Comparison of ENCODE assay signal across 13 cellular contexts in the genomic region with DNA sequence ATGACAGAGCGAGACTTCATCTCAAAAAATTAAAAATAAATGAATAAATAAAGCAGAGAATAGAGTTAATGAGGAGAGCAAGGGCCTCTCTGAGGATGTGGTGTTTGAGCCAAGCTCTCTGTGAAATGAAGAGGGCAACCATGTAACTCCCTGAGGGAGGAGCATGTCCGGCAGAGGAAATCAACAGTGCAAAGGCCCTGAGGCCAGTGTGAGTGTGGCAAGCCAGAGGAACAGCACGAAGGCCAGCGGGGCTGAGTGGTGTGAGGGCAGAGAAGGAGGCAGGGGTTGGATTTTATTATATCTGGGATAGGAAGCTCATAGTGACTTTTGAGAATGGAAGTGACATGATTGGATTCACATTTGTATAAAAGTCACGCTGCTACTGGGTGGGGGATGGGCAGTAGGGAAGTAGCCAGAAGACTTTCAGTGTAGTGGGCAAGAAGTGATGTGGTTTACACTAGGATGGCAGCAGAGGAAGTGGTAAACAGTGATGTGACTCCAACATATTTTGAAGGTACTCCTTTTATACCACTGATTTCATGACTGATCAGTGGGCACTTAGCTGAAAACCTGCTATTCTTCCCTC. TPM values are rescaled to one million over a fixed set of nuclear protein-coding genes. Genes with fewer than 3 reads are reported as not detected.
DNase-seq lines count a peak whose midpoint lies in the region; ATAC-seq and TF ChIP-seq lines count a peak whose summit lies in the region.
"Had no signal": no experiment of that assay in that cellular context is flagged by ENCODE, and none has a peak within 500 bp of the region (broad histone marks: within the 10 kb centered on the region; RNA-seq: fewer than 3 reads in every experiment).

No MANE protein-coding gene starts in this region.

- TF ChIP-seq CTCF in right atrium auricular region (IDR thresholded peaks at IDR 0.05) (no peak), vagina (IDR thresholded peaks at IDR 0.05) (no peak), PC-3 (conservative IDR thresholded peaks at IDR 0.05; ENCODE audit: low read depth, low read length) (no peak), omental fat pad (IDR thresholded peaks at IDR 0.05) (no peak)

- H3K9me3 ChIP-seq in right atrium auricular region (no peaks in the 10 kb centered on the region), vagina (no peaks in the 10 kb centered on the region), PC-3 (ENCODE audit: low read length) (no peaks in the 10 kb centered on the region)

- H3K27ac Mint-ChIP-seq in activated CD8-positive, alpha-beta T cell treated with anti-CD3 and anti-CD28 coated beads, Interleukin-2, amount 10 ng/mL, durations not matched to agents 7 days and 5 days, result no peak overlapping the region
- H3K27ac Mint-ChIP-seq in memory B cell, result no peak overlapping the region
- H3K27ac Mint-ChIP-seq: naive B cell had no signal

- H3K9me3 Mint-ChIP-seq in activated CD8-positive, alpha-beta T cell treated with anti-CD3 and anti-CD28 coated beads, Interleukin-2, amount 10 ng/mL, durations not matched to agents 7 days and 5 days (ENCODE audit: insufficient read depth), result no peaks in the 10 kb centered on the region
- peaks cover 2% of the 10 kb centered on the region for H3K9me3 Mint-ChIP-seq in memory B cell

- DNase-seq in Right ventricle myocardium superior (peak; percentile 34), right atrium auricular region (ENCODE audit: low spot score) (no peak), memory B cell (ENCODE audit: low spot score in 2 of 2) (no peak), vagina (ENCODE audit: extremely low spot score in 2 of 2) (no peak), mesenteric fat pad (ENCODE audit: low spot score) (no peak), PC-3 (no peak), omental fat pad (ENCODE audit: low spot score) (no peak)
- DNase-seq in activated CD8-positive, alpha-beta T cell treated with anti-CD3 and anti-CD28 coated beads, Interleukin-2, amount 10 ng/mL, durations not matched to agents 7 days and 5 days, result peak; percentile 33
- DNase-seq: activated naive CD4-positive, alpha-beta T cell treated with anti-CD3 and anti-CD28 coated beads, Interleukin-2, amount 50 U/mL, for 16 hours; naive B cell; NCI-H1694 treated with DMSO at 0.1 percent for 48 hours; NCI-H510A treated with DMSO at 0.1 percent for 48 hours had no signal

- TF ChIP-seq POLR2A in vagina (IDR thresholded peaks at IDR 0.05), result no peak

- CTCF ChIA-PET in activated CD8-positive, alpha-beta T cell treated with anti-CD3 and anti-CD28 coated beads, Interleukin-2, amount 10 ng/mL, durations not matched to agents 7 days and 5 days (lab: Charles Lee), result interaction anchor here (1.0 to 1.9 kb wide), 4 partner anchors 18 to 35 kb away, joined by 3 to 9 read pairs (median 3); no protein-coding TSS in a partner anchor
- CTCF ChIA-PET in PC-3 (lab: Charles Lee), result no interaction called here

- H3K27ac ChIP-seq in right atrium auricular region (peak overlapping the region in 1 of 2 donors; percentile 29), vagina (peak overlapping the region; percentile 37), PC-3 (ENCODE audit: low read length) (no peak overlapping the region)

- H3K4me1 ChIP-seq in right atrium auricular region, result peaks cover 0 to 29% of the 10 kb centered on the region in 2 donors
- peaks cover 37% of the 10 kb centered on the region for H3K4me1 ChIP-seq in vagina
- peaks cover 6% of the 10 kb centered on the region for H3K4me1 ChIP-seq in PC-3 (ENCODE audit: insufficient read depth, low read length)

- H4K20me1 ChIP-seq in PC-3 (ENCODE audit: low read length), result no peaks in the 10 kb centered on the region

- no peaks in the 10 kb centered on the region for H3K36me3 Mint-ChIP-seq in activated CD8-positive, alpha-beta T cell treated with anti-CD3 and anti-CD28 coated beads, Interleukin-2, amount 10 ng/mL, durations not matched to agents 7 days and 5 days (ENCODE audit: low read depth)
- peaks cover 6% of the 10 kb centered on the region for H3K36me3 Mint-ChIP-seq in memory B cell
- H3K36me3 Mint-ChIP-seq: naive B cell had no signal

- H3K4me3 Mint-ChIP-seq in activated CD8-positive, alpha-beta T cell treated with anti-CD3 and anti-CD28 coated beads, Interleukin-2, amount 10 ng/mL, durations not matched to agents 7 days and 5 days, result no peak overlapping the region
- H3K4me3 Mint-ChIP-seq in memory B cell, result no peak overlapping the region
- H3K4me3 Mint-ChIP-seq: naive B cell had no signal

- H3K79me2 ChIP-seq in PC-3 (ENCODE audit: low read length), result no peaks in the 10 kb centered on the region

- H3K9me2 ChIP-seq in PC-3 (replicated peaks; ENCODE audit: low read length), result no peaks in the 10 kb centered on the region

- POLR2A ChIA-PET in activated CD8-positive, alpha-beta T cell treated with anti-CD3 and anti-CD28 coated beads, Interleukin-2, amount 10 ng/mL, durations not matched to agents 7 days and 5 days (lab: Charles Lee), result interaction anchor here (1.1 kb wide), 1 partner anchor 13 kb away, joined by 3 read pairs; no protein-coding TSS in a partner anchor
- POLR2A ChIA-PET in PC-3 (lab: Charles Lee; ENCODE audit: unreplicated experiment), result no interaction called here

- peaks cover 3% of the 10 kb centered on the region for H3K27me3 Mint-ChIP-seq in activated CD8-positive, alpha-beta T cell treated with anti-CD3 and anti-CD28 coated beads, Interleukin-2, amount 10 ng/mL, durations not matched to agents 7 days and 5 days (ENCODE audit: low read depth)
- H3K27me3 Mint-ChIP-seq in memory B cell, result peaks cover 11% of the 10 kb centered on the region

- no TSS peak for BruUV-seq in PC-3 (replicated peaks; lab: Mats Ljungman, UMichigan)

- no peak overlapping the region for H3K9ac ChIP-seq in PC-3 (ENCODE audit: low read length)

- peaks cover 89% of the 10 kb centered on the region for H3K36me3 ChIP-seq in right atrium auricular region
- peaks cover 8 to 84% of the 10 kb centered on the region in 2 donors for H3K36me3 ChIP-seq in vagina
- H3K36me3 ChIP-seq in PC-3 (ENCODE audit: low read depth, low read length), result no peaks in the 10 kb centered on the region

- no peak for ATAC-seq in Right ventricle myocardium superior (ENCODE audit: poor library complexity)
- ATAC-seq in activated CD8-positive, alpha-beta T cell treated with anti-CD3 and anti-CD28 coated beads, Interleukin-2, amount 10 ng/mL, durations not matched to agents 7 days and 5 days, result no peak
- ATAC-seq in memory B cell (ENCODE audit: low read depth), result peak; percentile 38
- no peak for ATAC-seq in PC-3
- ATAC-seq in omental fat pad (ENCODE audit: low FRiP score), result no peak

- no peaks in the 10 kb centered on the region for H3F3A ChIP-seq in PC-3 (ENCODE audit: low read length, unreplicated experiment)

- no peak overlapping the region for H3K4me3 ChIP-seq in right atrium auricular region
- H3K4me3 ChIP-seq in vagina, result no peak overlapping the region
- no peak overlapping the region for H3K4me3 ChIP-seq in PC-3 (ENCODE audit: low read length)

- H2AFZ ChIP-seq in PC-3 (ENCODE audit: low read length), result no peak overlapping the region

- intact Hi-C loops in Right ventricle myocardium superior (cut with DNase I), result no loop called here
- intact Hi-C loops in vagina (cut with DNase I), result no loop called here
- intact Hi-C loops in PC-3 (cut with micrococcal nuclease), result no loop called here

- H3K27me3 ChIP-seq in right atrium auricular region (no peaks in the 10 kb centered on the region), vagina (no peaks in the 10 kb centered on the region), PC-3 (ENCODE audit: low read length) (no peaks in the 10 kb centered on the region)

- peaks cover 17% of the 10 kb centered on the region for H3K4me1 Mint-ChIP-seq in activated CD8-positive, alpha-beta T cell treated with anti-CD3 and anti-CD28 coated beads, Interleukin-2, amount 10 ng/mL, durations not matched to agents 7 days and 5 days (ENCODE audit: low read depth)
- H3K4me1 Mint-ChIP-seq in memory B cell, result peaks cover 16% of the 10 kb centered on the region

- H3K4me2 ChIP-seq in PC-3 (ENCODE audit: low read length), result no peak overlapping the region

RNA-seq across cellular contexts. Expression of a gene that starts 10.3 kb away (rescaled TPM):
- not detected for total RNA-seq in Right ventricle myocardium superior
- not detected for total RNA-seq in right atrium auricular region
- total RNA-seq in activated CD8-positive, alpha-beta T cell treated with anti-CD3 and anti-CD28 coated beads, Interleukin-2, amount 10 ng/mL, durations not matched to agents 7 days and 5 days, result not detected
- not detected for total RNA-seq in vagina
- not detected for total RNA-seq in mesenteric fat pad
- not detected in 2 replicates for total RNA-seq in PC-3 (2014; rRNA removed)
- total RNA-seq in omental fat pad, result not detected
- total RNA-seq: subcutaneous adipose tissue had no signal

RNA-seq across cellular contexts. Expression of a gene that starts 29.4 kb away (rescaled TPM):
- total RNA-seq in Right ventricle myocardium superior (121 TPM), right atrium auricular region (100 to 1,000 TPM in 1 of 2 donors, 10 to 100 TPM in 1; 89.4 to 211 TPM), vagina (477 TPM), mesenteric fat pad (954 TPM), PC-3 (2014; rRNA removed) (14.7 and 21.8 TPM in 2 replicates), omental fat pad (100 to 1,000 TPM; 312 to 592 (median 571) TPM)
- under 1 TPM; 0.39 to 0.40 TPM for total RNA-seq in activated CD8-positive, alpha-beta T cell treated with anti-CD3 and anti-CD28 coated beads, Interleukin-2, amount 10 ng/mL, durations not matched to agents 7 days and 5 days

RNA-seq across cellular contexts. Expression of a gene that starts 46.5 kb away (rescaled TPM):
- 49.5 TPM for total RNA-seq in Right ventricle myocardium superior
- 10 to 100 TPM; 34.3 to 64.3 TPM for total RNA-seq in right atrium auricular region
- total RNA-seq in activated CD8-positive, alpha-beta T cell treated with anti-CD3 and anti-CD28 coated beads, Interleukin-2, amount 10 ng/mL, durations not matched to agents 7 days and 5 days, result 100 to 1,000 TPM; 189 TPM
- total RNA-seq in vagina, result 146 TPM
- total RNA-seq in mesenteric fat pad, result 164 TPM
- 20.8 and 28.4 TPM in 2 replicates for total RNA-seq in PC-3 (2014; rRNA removed)
- total RNA-seq in omental fat pad, result 100 to 1,000 TPM; 112 to 234 (median 124) TPM

RNA-seq across cellular contexts. Expression of a gene that starts 58.9 kb away (rescaled TPM):
- 0.70 TPM for total RNA-seq in Right ventricle myocardium superior
- total RNA-seq in right atrium auricular region, result 1 to 10 TPM in 1 of 2 donors, under 1 TPM in 1; 0.28 to 1.1 TPM
- under 1 TPM; 0.39 to 0.40 TPM for total RNA-seq in activated CD8-positive, alpha-beta T cell treated with anti-CD3 and anti-CD28 coated beads, Interleukin-2, amount 10 ng/mL, durations not matched to agents 7 days and 5 days
- 3.2 TPM for total RNA-seq in vagina
- 1.4 TPM for total RNA-seq in mesenteric fat pad
- total RNA-seq in PC-3 (2014; rRNA removed), result 10.7 and 15.1 TPM in 2 replicates
- total RNA-seq in omental fat pad, result 1 to 10 TPM in 2 of 4 donors, under 1 TPM in 1, not detected in 1; 0.56 to 2.4 (median 1.4) TPM
- total RNA-seq: subcutaneous adipose tissue had no signal

Comparison
In these comparisons a context has a peak if more than half of its experiments do, and no peak if none do; other contexts are left out.
1. DNase-seq: peak in Right ventricle myocardium superior (single experiment) and activated CD8-positive, alpha-beta T cell treated with anti-CD3 and anti-CD28 coated beads, Interleukin-2, amount 10 ng/mL, durations not matched to agents 7 days and 5 days (single experiment); none in right atrium auricular region (single experiment), memory B cell (0 of 2), vagina (0 of 2), mesenteric fat pad (single experiment), PC-3 (single experiment) and omental fat pad (single experiment).
2. RNA of a gene that starts 29.4 kb away (total RNA-seq): 954 TPM in mesenteric fat pad (single experiment), 312 to 592 TPM in omental fat pad, 477 TPM in vagina (single experiment), 89.4 to 211 TPM in right atrium auricular region, 121 TPM in Right ventricle myocardium superior (single experiment) and 14.7 to 21.8 TPM in PC-3; 0.39 to 0.40 TPM in activated CD8-positive, alpha-beta T cell treated with anti-CD3 and anti-CD28 coated beads, Interleukin-2, amount 10 ng/mL, durations not matched to agents 7 days and 5 days; every median in the first group is over 10 times any median in the second.